Comparison of ENCODE assay signal across 19 cellular contexts in the genomic region with DNA sequence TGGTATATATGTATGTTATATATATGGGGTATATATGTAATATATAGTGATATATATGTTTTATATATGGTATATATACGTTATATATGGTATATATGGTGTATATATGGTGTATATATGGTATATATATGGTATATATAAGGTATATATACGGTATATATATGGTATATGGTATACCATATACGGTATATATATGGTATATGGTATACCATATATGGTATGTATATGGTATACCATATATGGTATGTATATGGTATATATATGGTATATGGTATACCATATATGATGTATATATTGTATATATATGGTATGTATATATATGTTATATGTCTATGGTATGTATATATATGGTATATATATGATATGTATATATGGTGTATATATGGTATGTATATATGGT.
A peak's percentile ranks its signal among the peaks of the same experiment; 100 is the strongest.
DNase-seq lines count a peak whose midpoint lies in the region; ATAC-seq, FAIRE-seq and TF ChIP-seq lines count a peak whose summit lies in the region.
"Had no signal": no experiment of that assay in that cellular context is flagged by ENCODE, and none has a peak within 500 bp of the region (broad histone marks: within the 10 kb centered on the region; RNA-seq: fewer than 3 reads in every experiment).

No MANE protein-coding gene starts in this region.

- H3K27ac ChIP-seq in HEK293 (ENCODE audit: extremely low read depth, low read depth, low read length) (no peak overlapping the region), pancreas (no peak overlapping the region)
- H3K27ac ChIP-seq: BLaER1 treated with 17β-estradiol and CSF1 and Interleukin-3, amounts not matched to agents 10 nM and 100 nM had no signal

- no peaks in the 10 kb centered on the region for H3K36me3 ChIP-seq in HEK293 (ENCODE audit: control insufficient read depth in 2 of 2, insufficient read depth in 1 of 2, low read length in 2 of 2)
- H3K36me3 ChIP-seq in pancreas = no peaks in the 10 kb centered on the region
- H3K36me3 ChIP-seq: BE2C; BLaER1 treated with 17β-estradiol and CSF1 and Interleukin-3, amounts not matched to agents 10 nM and 100 nM; HAP-1 had no signal

- 76 to 87% methylated on average over 3 of the region's 3 CpGs for WGBS in pancreas, 2 donors

- DNase-seq in pancreas (no peak), HuH-7.5 (ENCODE audit: low spot score) (no peak)
- DNase-seq in activated CD4-positive, CD25-positive, alpha-beta regulatory T cell (lab: John Stamatoyannopoulos, UW) = no peak
- DNase-seq: BE2C; CD4-positive, alpha-beta T cell; CD8-positive, alpha-beta memory T cell; DMS 273 treated with DMSO at 0.1 percent for 48 hours; DMS79; EL; GF-D8; GOT3 had no signal

- ATAC-seq in pancreas = no peak
- ATAC-seq in HG03097 (IDR thresholded peaks at IDR 0.05; ENCODE audit: low FRiP score, unreplicated experiment) = no peak

- POLR2A ChIA-PET in HEK293 (lab: Yijun Ruan, JAX) = no interaction called here

- H3K4me3 ChIP-seq in HEK293 (ENCODE audit: low read depth, low read length) (no peak overlapping the region), pancreas (no peak overlapping the region)
- H3K4me3 ChIP-seq: BLaER1 treated with 17β-estradiol and CSF1 and Interleukin-3, amounts not matched to agents 10 nM and 100 nM; HAP-1 had no signal

- H3K4me1 ChIP-seq in HEK293 (ENCODE audit: control insufficient read depth, insufficient read depth, low read length) = no peaks in the 10 kb centered on the region
- H3K4me1 ChIP-seq in pancreas = no peaks in the 10 kb centered on the region
- H3K4me1 ChIP-seq: BE2C; BLaER1 treated with 17β-estradiol and CSF1 and Interleukin-3, amounts not matched to agents 10 nM and 100 nM; HAP-1 had no signal

- intact Hi-C loops in pancreas (cut with DNase I) = no loop called here

- FAIRE-seq in endometrium (lab: Jason Lieb, UNC) (peak; percentile 75), pancreas (lab: Jason Lieb, UNC) (peak; percentile 97)
- FAIRE-seq: D721Med, GM18507, H54 had no signal

- CTCF ChIA-PET in HEK293 (lab: Yijun Ruan, JAX) = no interaction called here

- no peaks in the 10 kb centered on the region for H3K27me3 ChIP-seq in pancreas
- H3K27me3 ChIP-seq: BE2C; BLaER1 treated with 17β-estradiol and CSF1 and Interleukin-3, amounts not matched to agents 10 nM and 100 nM had no signal

- H3K9me3 ChIP-seq in HEK293 (ENCODE audit: control insufficient read depth, insufficient read depth, low read depth, low read length) (no peaks in the 10 kb centered on the region), pancreas (no peaks in the 10 kb centered on the region)
- H3K9me3 ChIP-seq: BE2C, HAP-1 had no signal

- TF ChIP-seq CTCF in HEK293 (tag by site-specific recombination; IDR thresholded peaks at IDR 0.05) = no peak
- no peak for TF ChIP-seq CTCF in pancreas (IDR thresholded peaks at IDR 0.05)

TF ChIP-seq in HEK293, 187 proteins besides CTCF, POLR2A, EP300 and RAD21:
- no peak for TF ChIP-seq ZNF623 (tag by site-specific recombination; IDR thresholded peaks at IDR 0.05)
- TF ChIP-seq ZNF211 (tag by site-specific recombination; IDR thresholded peaks at IDR 0.05; ENCODE audit: low read depth) = peak; percentile 98
- no peak for TF ChIP-seq ZBTB6 (tag by site-specific recombination; IDR thresholded peaks at IDR 0.05)
